ENCODE assay signal across 16 cellular contexts in genomic region chr15:45328663-45329062, GRCh38.
"Had no signal": no experiment of that assay in that cellular context is flagged by ENCODE, and none has a peak within 500 bp of the region (broad histone marks: within the 10 kb centered on the region; RNA-seq: fewer than 3 reads in every experiment).

No MANE protein-coding gene starts in this region.

- H3K27me3 ChIP-seq: ovary, stomach, transverse colon had no signal

- H3K36me3 ChIP-seq: esophagus squamous epithelium, neutrophil, ovary, stomach, thoracic aorta, transverse colon had no signal

- DNase-seq: effector memory CD8-positive, alpha-beta T cell; esophagus squamous epithelium; foreskin fibroblast; left colon; mucosa of descending colon; naive thymus-derived CD8-positive, alpha-beta T cell; ovary; right cardiac atrium; small intestine; stimulated activated CD4-positive, alpha-beta T cell treated with anti-CD3 and anti-CD28 coated beads, Interleukin-12 subunit alpha, Interleukin-12 subunit beta, amount 100 ng/mL, for 4 hours; stimulated activated naive CD4-positive, alpha-beta T cell; stomach; substantia nigra; transverse colon had no signal

- H3K4me3 ChIP-seq: esophagus squamous epithelium, mucosa of descending colon, ovary, stomach, thoracic aorta, transverse colon had no signal

- H3K9me3 ChIP-seq: esophagus squamous epithelium, mucosa of descending colon, neutrophil, ovary, stomach, thoracic aorta, transverse colon had no signal

- H3K27ac ChIP-seq: esophagus squamous epithelium, neutrophil, ovary, stomach, thoracic aorta, transverse colon had no signal

- ATAC-seq: effector memory CD8-positive, alpha-beta T cell; left colon; mucosa of descending colon; naive thymus-derived CD8-positive, alpha-beta T cell; right cardiac atrium had no signal
